In genomic region chr1:248890549-248891498, GRCh38 we compare ENCODE assay signal across 1 cellular context.
TF ChIP-seq lines count a peak whose summit lies in the region.

No MANE protein-coding gene starts in this region.

TF ChIP-seq in K562, 482 proteins besides CTCF, POLR2A, EP300 and RAD21 (continued from another document and continues in another):
- TF ChIP-seq ZFP91 (CRISPR knock-in tag; IDR thresholded peaks at IDR 0.05) (peak; percentile 56; the same call in 1 of the 2 replicates), ARID2 (IDR thresholded peaks at IDR 0.05) (0 out of 2 replicates have a peak, but pooled peaks have one; percentile 63), DEAF1 (CRISPR knock-in tag; IDR thresholded peaks at IDR 0.05) (no peak), FOXK2 (conservative IDR thresholded peaks at IDR 0.05 in 1 of 2, IDR thresholded peaks at IDR 0.05 in 1 of 2; ENCODE audit: low read depth in 2 of 2) (peak; percentile 31 to 37; a peak in 2 of 4 replicates), ZNF316 (IDR thresholded peaks at IDR 0.05) (no peak), ZNF197 (CRISPR knock-in tag; IDR thresholded peaks at IDR 0.05; ENCODE audit: low read depth) (no peak), ELF4 (CRISPR knock-in tag; IDR thresholded peaks at IDR 0.05) (peak; percentile 86), RFX5 (IDR thresholded peaks at IDR 0.05; ENCODE audit: low read depth, low read length) (no peak), PCBP2 (IDR thresholded peaks at IDR 0.05; ENCODE audit: low read depth, low read length, poor library complexity, severe bottlenecking) (no peak), BDP1 (IDR thresholded peaks at IDR 0.05; ENCODE audit: insufficient read depth, insufficient read length) (no peak), FOXP4 (CRISPR knock-in tag; IDR thresholded peaks at IDR 0.05; ENCODE audit: borderline replicate concordance) (no peak; the same call in 1 of the 2 replicates), RUNX1 (IDR thresholded peaks at IDR 0.05; ENCODE audit: low read depth) (no peak), ZEB2 (IDR thresholded peaks at IDR 0.05) (no peak), LCOR (CRISPR knock-in tag; IDR thresholded peaks at IDR 0.05) (no peak), NCOR1 (IDR thresholded peaks at IDR 0.05) (peak; percentile 47), TAF1 (IDR thresholded peaks at IDR 0.05; ENCODE audit: control insufficient read depth, extremely low read depth, insufficient read depth, low read length, severe bottlenecking) (no peak), TAF15 (IDR thresholded peaks at IDR 0.05; ENCODE audit: low read depth, low read length) (no peak), ARHGAP35 (IDR thresholded peaks at IDR 0.05; ENCODE audit: partially characterized antibody) (peak; percentile 65), RFX7 (CRISPR knock-in tag; IDR thresholded peaks at IDR 0.05) (no peak), SMAD1 (IDR thresholded peaks at IDR 0.05; ENCODE audit: low read depth, low read length, partially characterized antibody) (no peak), ATF2 (CRISPR knock-in tag; IDR thresholded peaks at IDR 0.05) (no peak), HDAC3 (IDR thresholded peaks at IDR 0.05; ENCODE audit: borderline replicate concordance, partially characterized antibody) (no peak), STAT5B (CRISPR knock-in tag; IDR thresholded peaks at IDR 0.05) (no peak), ZNF140 (CRISPR knock-in tag; IDR thresholded peaks at IDR 0.05) (no peak), PTTG1 (tag; IDR thresholded peaks at IDR 0.05; ENCODE audit: low read depth) (no peak), IRF9 (tag; IDR thresholded peaks at IDR 0.05) (0 out of 2 replicates have a peak, but pooled peaks have one; percentile 14), HCFC1 (IDR thresholded peaks at IDR 0.05; ENCODE audit: low read depth, low read length) (no peak), ZNF696 (CRISPR knock-in tag; conservative IDR thresholded peaks at IDR 0.05) (no peak), NFXL1 (CRISPR knock-in tag; IDR thresholded peaks at IDR 0.05) (no peak), BHLHE40 (IDR thresholded peaks at IDR 0.05; ENCODE audit: low read length) (no peak), SMC3 (conservative IDR thresholded peaks at IDR 0.05; ENCODE audit: insufficient read depth, low read depth, low read length) (no peak), ZNF124 (CRISPR knock-in tag; IDR thresholded peaks at IDR 0.05) (no peak), HBP1 (CRISPR knock-in tag; IDR thresholded peaks at IDR 0.05) (peak; percentile 79; the same call in 1 of the 2 replicates), KLF13 (tag; IDR thresholded peaks at IDR 0.05; ENCODE audit: borderline replicate concordance, low read depth) (no peak), NFIX (CRISPR knock-in tag; IDR thresholded peaks at IDR 0.05; ENCODE audit: low read depth) (0 out of 2 replicates have a peak, but pooled peaks have one; percentile 27), BRD9 (IDR thresholded peaks at IDR 0.05; ENCODE audit: low read depth, partially characterized antibody) (peak; percentile 63), ZBTB1 (CRISPR knock-in tag; IDR thresholded peaks at IDR 0.05; ENCODE audit: borderline replicate concordance, low read depth) (no peak), NR1H2 (CRISPR knock-in tag; IDR thresholded peaks at IDR 0.05) (no peak), CTBP1 (IDR thresholded peaks at IDR 0.05; ENCODE audit: borderline replicate concordance) (0 out of 2 replicates have a peak, but pooled peaks have one; percentile 8), GABPB1 (CRISPR knock-in tag; IDR thresholded peaks at IDR 0.05) (no peak), GABPA (tag; conservative IDR thresholded peaks at IDR 0.05; ENCODE audit: low read depth) (no peak), ZNF507 (tag; conservative IDR thresholded peaks at IDR 0.05) (no peak), ARID1B (IDR thresholded peaks at IDR 0.05) (peak; percentile 57; the same call in 1 of the 2 replicates), OTX1 (CRISPR knock-in tag; IDR thresholded peaks at IDR 0.05) (peak; percentile 87), GATAD2A (IDR thresholded peaks at IDR 0.05) (0 out of 2 replicates have a peak, but pooled peaks have one; percentile 57), THRAP3 (IDR thresholded peaks at IDR 0.05; ENCODE audit: borderline replicate concordance) (peak; percentile 87), ZBTB2 (IDR thresholded peaks at IDR 0.05) (0 out of 2 replicates have a peak, but pooled peaks have one; percentile 25), E4F1 (CRISPR knock-in tag; IDR thresholded peaks at IDR 0.05; ENCODE audit: borderline replicate concordance) (no peak), ZNF384 (IDR thresholded peaks at IDR 0.05; ENCODE audit: low read depth, low read length) (no peak), MCM3 (IDR thresholded peaks at IDR 0.05) (no peak), CBX5 (IDR thresholded peaks at IDR 0.05; ENCODE audit: borderline replicate concordance, low read depth) (no peak), POU5F1 (IDR thresholded peaks at IDR 0.05; ENCODE audit: borderline replicate concordance, low read depth, low read length, partially characterized antibody) (no peak), CBX3 (IDR thresholded peaks at IDR 0.05; ENCODE audit: borderline replicate concordance in 1 of 2, low read length in 2 of 2) (no peak; a peak in 1 of 3 replicates), ZBTB7A (IDR thresholded peaks at IDR 0.05; ENCODE audit: borderline replicate concordance, control insufficient read depth, low read depth, low read length) (no peak), ZNF165 (CRISPR knock-in tag; IDR thresholded peaks at IDR 0.05; ENCODE audit: borderline replicate concordance) (no peak), COPS2 (conservative IDR thresholded peaks at IDR 0.05) (no peak), ZSCAN29 (IDR thresholded peaks at IDR 0.05) (peak; percentile 55), ZNF57 (CRISPR knock-in tag; IDR thresholded peaks at IDR 0.05) (no peak), NFE2L1 (tag; IDR thresholded peaks at IDR 0.05; ENCODE audit: borderline replicate concordance, low read depth) (no peak), RBBP5 (IDR thresholded peaks at IDR 0.05; ENCODE audit: borderline replicate concordance, insufficient read depth, low read length, poor library complexity, severe bottlenecking) (no peak), ATF7 (IDR thresholded peaks at IDR 0.05) (no peak), NR2C2 (CRISPR knock-in tag; IDR thresholded peaks at IDR 0.05) (no peak), NR2C2 (tag; IDR thresholded peaks at IDR 0.05) (no peak), TGIF2 (CRISPR knock-in tag; IDR thresholded peaks at IDR 0.05) (no peak), CC2D1A (IDR thresholded peaks at IDR 0.05) (peak; percentile 38; the same call in 1 of the 2 replicates), BRCA1 (IDR thresholded peaks at IDR 0.05) (no peak), BRCA1 (CRISPR knock-in tag; IDR thresholded peaks at IDR 0.05) (no peak), EWSR1 (IDR thresholded peaks at IDR 0.05; ENCODE audit: borderline replicate concordance, low read depth, partially characterized antibody) (no peak)
